Comparison of ENCODE assay signal across 10 cellular contexts in the genomic region with DNA sequence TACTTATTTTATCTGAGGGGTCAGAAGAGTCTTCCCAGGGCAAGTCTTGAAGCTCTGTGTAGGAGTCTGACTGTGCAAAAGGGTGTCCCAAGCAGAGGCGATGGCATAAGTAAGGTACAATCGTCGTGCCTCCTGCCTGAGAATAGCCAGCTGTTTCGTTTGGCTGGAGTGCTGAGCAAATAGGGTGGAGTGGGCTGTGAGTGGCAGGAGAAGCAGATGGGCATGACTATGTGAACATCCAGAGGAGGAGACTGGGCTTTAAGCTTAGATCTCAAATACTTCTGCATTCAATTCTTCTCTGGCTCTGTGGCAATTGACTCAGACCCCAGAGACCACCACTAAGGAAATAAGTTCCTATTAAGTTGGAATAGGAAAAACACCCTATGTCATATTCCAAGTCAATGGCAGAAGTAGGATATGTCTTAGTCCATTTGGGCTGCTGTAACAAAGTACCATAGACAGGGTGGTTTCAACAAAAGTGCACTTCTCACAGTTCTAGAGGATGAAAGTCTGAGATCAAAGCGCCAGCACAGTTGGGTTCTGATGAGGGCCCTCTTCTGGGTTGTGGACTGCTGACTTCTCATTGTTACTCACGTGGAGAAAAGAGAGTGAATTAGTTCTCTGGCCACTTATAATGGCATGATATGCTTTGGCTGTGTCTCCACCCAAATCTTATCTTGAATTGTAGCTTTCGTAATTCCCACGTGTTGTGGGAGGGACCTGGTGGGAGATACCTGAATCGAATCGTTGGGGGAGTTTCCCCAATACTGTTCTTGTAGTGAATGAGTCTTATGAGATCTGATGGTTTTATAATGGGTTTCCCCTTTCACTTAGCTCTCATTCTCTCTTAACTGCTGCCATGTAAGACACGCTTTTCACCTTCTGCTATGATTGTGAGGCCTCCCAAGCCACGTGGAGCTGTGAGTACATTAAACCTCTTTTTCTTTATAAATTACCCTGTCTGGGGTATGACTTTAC.
A peak's percentile ranks its signal among the peaks of the same experiment; 100 is the strongest.
DNase-seq lines count a peak whose midpoint lies in the region; ATAC-seq and TF ChIP-seq lines count a peak whose summit lies in the region.
"Had no signal": no experiment of that assay in that cellular context is flagged by ENCODE, and none has a peak within 500 bp of the region (broad histone marks: within the 10 kb centered on the region; RNA-seq: fewer than 3 reads in every experiment).

No MANE protein-coding gene starts in this region.

- DNase-seq in CD4-positive, CD25-positive, alpha-beta regulatory T cell, result no peak
- peak; percentile 93 for DNase-seq in SHP77 treated with DMSO at 0.1 percent for 48 hours (lab: John Stamatoyannopoulos, UW)
- no peak for DNase-seq in tibial nerve (ENCODE audit: low spot score in 2 of 2)
- DNase-seq in NCI-H2107 (lab: John Stamatoyannopoulos, UW), result no peak
- DNase-seq in substantia nigra (lab: John Stamatoyannopoulos, UW), result no peak
- DNase-seq: activated CD4-positive, CD25-positive, alpha-beta regulatory T cell treated with anti-CD3 and anti-CD28 coated beads, Interleukin-2, amount 50 U/mL, for 72 hours; NCI-H1694 treated with DMSO at 0.1 percent for 48 hours had no signal

- H3K27ac Mint-ChIP-seq in CD4-positive, CD25-positive, alpha-beta regulatory T cell, result peak overlapping the region in 2 of 3 donors; percentile 44 to 46

- H3K27ac ChIP-seq in CD4-positive, CD25-positive, alpha-beta regulatory T cell (ENCODE audit: insufficient read depth, low read length, poor library complexity, severe bottlenecking), result no peak overlapping the region
- H3K27ac ChIP-seq in tibial nerve (no peak overlapping the region), gastroesophageal sphincter (no peak overlapping the region), substantia nigra (ENCODE audit: low read depth, low read length, poor library complexity, severe bottlenecking) (no peak overlapping the region)

- no peaks in the 10 kb centered on the region for H3K9me3 Mint-ChIP-seq in CD4-positive, CD25-positive, alpha-beta regulatory T cell

- no peaks in the 10 kb centered on the region for H3K27me3 ChIP-seq in CD4-positive, CD25-positive, alpha-beta regulatory T cell (ENCODE audit: control insufficient read depth, insufficient read depth, low read length)
- H3K27me3 ChIP-seq in tibial nerve (no peaks in the 10 kb centered on the region), gastroesophageal sphincter (no peaks in the 10 kb centered on the region)

- no peaks in the 10 kb centered on the region for H3K36me3 Mint-ChIP-seq in CD4-positive, CD25-positive, alpha-beta regulatory T cell

- no peaks in the 10 kb centered on the region for H3K36me3 ChIP-seq in CD4-positive, CD25-positive, alpha-beta regulatory T cell (ENCODE audit: control insufficient read depth, insufficient read depth, low read length)
- H3K36me3 ChIP-seq in tibial nerve (no peaks in the 10 kb centered on the region), gastroesophageal sphincter (no peaks in the 10 kb centered on the region)

- no peak overlapping the region for H3K4me3 ChIP-seq in CD4-positive, CD25-positive, alpha-beta regulatory T cell (ENCODE audit: low read depth, low read length)
- H3K4me3 ChIP-seq in tibial nerve (no peak overlapping the region), gastroesophageal sphincter (no peak overlapping the region)

- H3K27me3 Mint-ChIP-seq in CD4-positive, CD25-positive, alpha-beta regulatory T cell, result peaks cover under 1% of the 10 kb centered on the region

- peaks cover 0 to 27% (median 14%) of the 10 kb centered on the region in 4 donors for H3K4me1 Mint-ChIP-seq in CD4-positive, CD25-positive, alpha-beta regulatory T cell

- H3K4me1 ChIP-seq in CD4-positive, CD25-positive, alpha-beta regulatory T cell (ENCODE audit: control insufficient read depth, insufficient read depth, low read length, poor library complexity, severe bottlenecking), result peaks cover 14% of the 10 kb centered on the region
- H3K4me1 ChIP-seq in tibial nerve, result peaks cover 0 to 16% (median 9%) of the 10 kb centered on the region in 4 donors
- peaks cover 0 to 15% (median 8%) of the 10 kb centered on the region in 3 donors for H3K4me1 ChIP-seq in gastroesophageal sphincter

- no peaks in the 10 kb centered on the region for H3K9me3 ChIP-seq in CD4-positive, CD25-positive, alpha-beta regulatory T cell (ENCODE audit: control insufficient read depth in 2 of 2, low read length in 2 of 2)
- no peaks in the 10 kb centered on the region for H3K9me3 ChIP-seq in tibial nerve
- no peaks in the 10 kb centered on the region for H3K9me3 ChIP-seq in gastroesophageal sphincter

- TF ChIP-seq POLR2A in tibial nerve (IDR thresholded peaks at IDR 0.05), result no peak
- TF ChIP-seq POLR2A in gastroesophageal sphincter (IDR thresholded peaks at IDR 0.05), result no peak

- ATAC-seq in CD4-positive, CD25-positive, alpha-beta regulatory T cell (ENCODE audit: low read depth in 2 of 2), result peak in 1 of 2 donors; percentile 25
- ATAC-seq in GM18499 (IDR thresholded peaks at IDR 0.05; ENCODE audit: insufficient read depth, unreplicated experiment) (peak; percentile 29), HG03280 (IDR thresholded peaks at IDR 0.05; ENCODE audit: unreplicated experiment) (peak; percentile 30), gastroesophageal sphincter (no peak)

- TF ChIP-seq EP300 in tibial nerve (IDR thresholded peaks at IDR 0.05) (no peak), gastroesophageal sphincter (IDR thresholded peaks at IDR 0.05) (no peak)

- WGBS in tibial nerve, 2 donors, result 73 to 77% methylated on average over 12 of the region's 12 CpGs
- 59 to 89% methylated on average over 6 to 12 of the region's 12 CpGs for WGBS in gastroesophageal sphincter (ENCODE audit: low coverage in 1 of 2), 2 donors

- H3K4me3 Mint-ChIP-seq in CD4-positive, CD25-positive, alpha-beta regulatory T cell, result no peak overlapping the region

- TF ChIP-seq CTCF in tibial nerve (IDR thresholded peaks at IDR 0.05) (no peak), gastroesophageal sphincter (IDR thresholded peaks at IDR 0.05) (no peak)
